Comparison of ENCODE assay signal across 3 cellular contexts in the genomic region with DNA sequence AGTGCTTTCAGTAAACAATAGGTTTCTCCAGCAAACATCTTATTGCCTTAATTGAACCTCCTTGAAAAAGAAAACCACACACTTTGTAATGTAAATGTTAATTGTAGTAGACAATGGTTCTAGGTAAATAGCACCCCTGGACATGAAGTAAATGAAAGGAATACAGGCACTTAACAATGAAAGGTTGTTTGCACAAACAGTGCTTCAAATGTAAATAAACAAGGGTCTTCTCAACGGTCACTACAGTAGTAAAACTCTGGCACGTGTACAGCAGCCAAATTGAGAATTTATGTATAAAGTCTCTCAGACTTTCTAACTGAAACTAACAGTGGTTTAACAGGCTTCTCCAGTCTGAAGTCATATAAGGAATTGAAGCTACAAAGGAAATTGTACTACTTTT.
A peak's percentile ranks its signal among the peaks of the same experiment; 100 is the strongest.
TF ChIP-seq lines count a peak whose summit lies in the region.

No MANE protein-coding gene starts in this region.

TF ChIP-seq in HEK293, 187 proteins besides CTCF, POLR2A, EP300 and RAD21 (continued from another document and continues in another):
- TF ChIP-seq, protein P1, sequence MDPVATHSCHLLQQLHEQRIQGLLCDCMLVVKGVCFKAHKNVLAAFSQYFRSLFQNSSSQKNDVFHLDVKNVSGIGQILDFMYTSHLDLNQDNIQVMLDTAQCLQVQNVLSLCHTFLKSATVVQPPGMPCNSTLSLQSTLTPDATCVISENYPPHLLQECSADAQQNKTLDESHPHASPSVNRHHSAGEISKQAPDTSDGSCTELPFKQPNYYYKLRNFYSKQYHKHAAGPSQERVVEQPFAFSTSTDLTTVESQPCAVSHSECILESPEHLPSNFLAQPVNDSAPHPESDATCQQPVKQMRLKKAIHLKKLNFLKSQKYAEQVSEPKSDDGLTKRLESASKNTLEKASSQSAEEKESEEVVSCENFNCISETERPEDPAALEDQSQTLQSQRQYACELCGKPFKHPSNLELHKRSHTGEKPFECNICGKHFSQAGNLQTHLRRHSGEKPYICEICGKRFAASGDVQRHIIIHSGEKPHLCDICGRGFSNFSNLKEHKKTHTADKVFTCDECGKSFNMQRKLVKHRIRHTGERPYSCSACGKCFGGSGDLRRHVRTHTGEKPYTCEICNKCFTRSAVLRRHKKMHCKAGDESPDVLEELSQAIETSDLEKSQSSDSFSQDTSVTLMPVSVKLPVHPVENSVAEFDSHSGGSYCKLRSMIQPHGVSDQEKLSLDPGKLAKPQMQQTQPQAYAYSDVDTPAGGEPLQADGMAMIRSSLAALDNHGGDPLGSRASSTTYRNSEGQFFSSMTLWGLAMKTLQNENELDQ (tag by site-specific recombination; IDR thresholded peaks at IDR 0.05; ENCODE audit: low read depth), result no peak
- TF ChIP-seq, protein P2, sequence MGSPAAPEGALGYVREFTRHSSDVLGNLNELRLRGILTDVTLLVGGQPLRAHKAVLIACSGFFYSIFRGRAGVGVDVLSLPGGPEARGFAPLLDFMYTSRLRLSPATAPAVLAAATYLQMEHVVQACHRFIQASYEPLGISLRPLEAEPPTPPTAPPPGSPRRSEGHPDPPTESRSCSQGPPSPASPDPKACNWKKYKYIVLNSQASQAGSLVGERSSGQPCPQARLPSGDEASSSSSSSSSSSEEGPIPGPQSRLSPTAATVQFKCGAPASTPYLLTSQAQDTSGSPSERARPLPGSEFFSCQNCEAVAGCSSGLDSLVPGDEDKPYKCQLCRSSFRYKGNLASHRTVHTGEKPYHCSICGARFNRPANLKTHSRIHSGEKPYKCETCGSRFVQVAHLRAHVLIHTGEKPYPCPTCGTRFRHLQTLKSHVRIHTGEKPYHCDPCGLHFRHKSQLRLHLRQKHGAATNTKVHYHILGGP (tag by site-specific recombination; IDR thresholded peaks at IDR 0.05), result no peak
- TF ChIP-seq, protein P3, sequence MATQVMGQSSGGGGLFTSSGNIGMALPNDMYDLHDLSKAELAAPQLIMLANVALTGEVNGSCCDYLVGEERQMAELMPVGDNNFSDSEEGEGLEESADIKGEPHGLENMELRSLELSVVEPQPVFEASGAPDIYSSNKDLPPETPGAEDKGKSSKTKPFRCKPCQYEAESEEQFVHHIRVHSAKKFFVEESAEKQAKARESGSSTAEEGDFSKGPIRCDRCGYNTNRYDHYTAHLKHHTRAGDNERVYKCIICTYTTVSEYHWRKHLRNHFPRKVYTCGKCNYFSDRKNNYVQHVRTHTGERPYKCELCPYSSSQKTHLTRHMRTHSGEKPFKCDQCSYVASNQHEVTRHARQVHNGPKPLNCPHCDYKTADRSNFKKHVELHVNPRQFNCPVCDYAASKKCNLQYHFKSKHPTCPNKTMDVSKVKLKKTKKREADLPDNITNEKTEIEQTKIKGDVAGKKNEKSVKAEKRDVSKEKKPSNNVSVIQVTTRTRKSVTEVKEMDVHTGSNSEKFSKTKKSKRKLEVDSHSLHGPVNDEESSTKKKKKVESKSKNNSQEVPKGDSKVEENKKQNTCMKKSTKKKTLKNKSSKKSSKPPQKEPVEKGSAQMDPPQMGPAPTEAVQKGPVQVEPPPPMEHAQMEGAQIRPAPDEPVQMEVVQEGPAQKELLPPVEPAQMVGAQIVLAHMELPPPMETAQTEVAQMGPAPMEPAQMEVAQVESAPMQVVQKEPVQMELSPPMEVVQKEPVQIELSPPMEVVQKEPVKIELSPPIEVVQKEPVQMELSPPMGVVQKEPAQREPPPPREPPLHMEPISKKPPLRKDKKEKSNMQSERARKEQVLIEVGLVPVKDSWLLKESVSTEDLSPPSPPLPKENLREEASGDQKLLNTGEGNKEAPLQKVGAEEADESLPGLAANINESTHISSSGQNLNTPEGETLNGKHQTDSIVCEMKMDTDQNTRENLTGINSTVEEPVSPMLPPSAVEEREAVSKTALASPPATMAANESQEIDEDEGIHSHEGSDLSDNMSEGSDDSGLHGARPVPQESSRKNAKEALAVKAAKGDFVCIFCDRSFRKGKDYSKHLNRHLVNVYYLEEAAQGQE (tag by site-specific recombination; IDR thresholded peaks at IDR 0.05), result no peak
- TF ChIP-seq GLI2 (tag by site-specific recombination; IDR thresholded peaks at IDR 0.05; ENCODE audit: borderline replicate concordance, low read depth), result 0 out of 2 replicates have a peak, but pooled peaks have one; percentile 20

TF ChIP-seq in neural cell, 6 proteins besides CTCF, POLR2A, EP300 and RAD21 (continued from another document):
- TF ChIP-seq, protein P3 (IDR thresholded peaks at IDR 0.05; ENCODE audit: borderline replicate concordance), result peak; percentile 82
- TF ChIP-seq SMC3 (conservative IDR thresholded peaks at IDR 0.05; ENCODE audit: poor library complexity), result no peak

TF ChIP-seq in SK-N-SH, 30 proteins besides CTCF, POLR2A, EP300 and RAD21 (continued from another document):
- TF ChIP-seq, protein P4, sequence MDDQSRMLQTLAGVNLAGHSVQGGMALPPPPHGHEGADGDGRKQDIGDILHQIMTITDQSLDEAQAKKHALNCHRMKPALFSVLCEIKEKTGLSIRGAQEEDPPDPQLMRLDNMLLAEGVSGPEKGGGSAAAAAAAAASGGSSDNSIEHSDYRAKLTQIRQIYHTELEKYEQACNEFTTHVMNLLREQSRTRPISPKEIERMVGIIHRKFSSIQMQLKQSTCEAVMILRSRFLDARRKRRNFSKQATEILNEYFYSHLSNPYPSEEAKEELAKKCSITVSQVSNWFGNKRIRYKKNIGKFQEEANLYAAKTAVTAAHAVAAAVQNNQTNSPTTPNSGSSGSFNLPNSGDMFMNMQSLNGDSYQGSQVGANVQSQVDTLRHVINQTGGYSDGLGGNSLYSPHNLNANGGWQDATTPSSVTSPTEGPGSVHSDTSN (IDR thresholded peaks at IDR 0.05), result no peak
- TF ChIP-seq, protein P5, sequence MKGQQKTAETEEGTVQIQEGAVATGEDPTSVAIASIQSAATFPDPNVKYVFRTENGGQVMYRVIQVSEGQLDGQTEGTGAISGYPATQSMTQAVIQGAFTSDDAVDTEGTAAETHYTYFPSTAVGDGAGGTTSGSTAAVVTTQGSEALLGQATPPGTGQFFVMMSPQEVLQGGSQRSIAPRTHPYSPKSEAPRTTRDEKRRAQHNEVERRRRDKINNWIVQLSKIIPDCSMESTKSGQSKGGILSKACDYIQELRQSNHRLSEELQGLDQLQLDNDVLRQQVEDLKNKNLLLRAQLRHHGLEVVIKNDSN (IDR thresholded peaks at IDR 0.05; ENCODE audit: borderline replicate concordance, low read depth), result no peak
- TF ChIP-seq, protein P3 (IDR thresholded peaks at IDR 0.05; ENCODE audit: low read depth, low read length), result no peak
- no peak for TF ChIP-seq NRF1 (IDR thresholded peaks at IDR 0.05; ENCODE audit: low read depth, low read length)
